ENCODE assay signal across 19 cellular contexts in genomic region chr1:29318724-29319123, GRCh38.
A peak's percentile ranks its signal among the peaks of the same experiment; 100 is the strongest.
DNase-seq lines count a peak whose midpoint lies in the region; ATAC-seq and TF ChIP-seq lines count a peak whose summit lies in the region.
"Had no signal": no experiment of that assay in that cellular context is flagged by ENCODE, and none has a peak within 500 bp of the region (broad histone marks: within the 10 kb centered on the region; RNA-seq: fewer than 3 reads in every experiment).

No MANE protein-coding gene starts in this region.

- no peak overlapping the region for H3K9ac ChIP-seq in neural progenitor cell
- H3K9ac ChIP-seq: BLaER1 had no signal

- TF ChIP-seq POLR2A in right lobe of liver (IDR thresholded peaks at IDR 0.05): no peak

- H3K27ac ChIP-seq in neural progenitor cell (no peak overlapping the region), right lobe of liver (no peak overlapping the region)
- H3K27ac ChIP-seq: 22Rv1, BLaER1, C4-2B had no signal

- H3K4me3 Mint-ChIP-seq in neural progenitor cell (no peak overlapping the region), progenitor cell of endocrine pancreas (ENCODE audit: low read depth) (no peak overlapping the region)
- H3K4me3 Mint-ChIP-seq: B cell; CD4-positive, CD25-positive, alpha-beta regulatory T cell; CD8-positive, alpha-beta T cell had no signal

- H3K4me2 ChIP-seq in neural progenitor cell: no peak overlapping the region
- H3K4me2 ChIP-seq: BLaER1 had no signal

- intact Hi-C loops in right lobe of liver (cut with DNase I): no loop called here

- H3K27me3 ChIP-seq in H7 (ENCODE audit: control insufficient read depth, insufficient read depth, low read length) (no peaks in the 10 kb centered on the region), neural progenitor cell (no peaks in the 10 kb centered on the region), right lobe of liver (no peaks in the 10 kb centered on the region)
- H3K27me3 ChIP-seq: BLaER1 had no signal

- no peaks in the 10 kb centered on the region for H3K4me1 ChIP-seq in neural progenitor cell
- peaks cover 0 to 5% (median 0%) of the 10 kb centered on the region in 4 donors for H3K4me1 ChIP-seq in right lobe of liver
- H3K4me1 ChIP-seq: BLaER1, Caco-2 had no signal

- H3K79me2 ChIP-seq in neural progenitor cell (ENCODE audit: low read depth): no peaks in the 10 kb centered on the region

- peaks cover 4% of the 10 kb centered on the region for H3K4me1 Mint-ChIP-seq in neural progenitor cell
- peaks cover 13% of the 10 kb centered on the region for H3K4me1 Mint-ChIP-seq in progenitor cell of endocrine pancreas (ENCODE audit: low read depth)
- H3K4me1 Mint-ChIP-seq: B cell; CD4-positive, CD25-positive, alpha-beta regulatory T cell had no signal

- peak overlapping the region; percentile 57 for H3K27ac Mint-ChIP-seq in neural progenitor cell
- H3K27ac Mint-ChIP-seq in progenitor cell of endocrine pancreas: peak overlapping the region; percentile 45
- H3K27ac Mint-ChIP-seq: B cell; CD8-positive, alpha-beta T cell had no signal

- H3K36me3 ChIP-seq in H7 (replicated peaks; ENCODE audit: control insufficient read depth, insufficient read depth, low read length) (peaks cover 3% of the 10 kb centered on the region), neural progenitor cell (no peaks in the 10 kb centered on the region), right lobe of liver (peaks cover 0 to 5% (median 0%) of the 10 kb centered on the region in 4 donors)
- H3K36me3 ChIP-seq: BLaER1 had no signal

- TF ChIP-seq CTCF in neural progenitor cell (IDR thresholded peaks at IDR 0.05) (no peak), progenitor cell of endocrine pancreas (IDR thresholded peaks at IDR 0.05; ENCODE audit: unreplicated experiment) (no peak), right lobe of liver (IDR thresholded peaks at IDR 0.05) (no peak)

- H3K9me3 ChIP-seq in neural progenitor cell (ENCODE audit: low read depth): no peaks in the 10 kb centered on the region
- no peaks in the 10 kb centered on the region for H3K9me3 ChIP-seq in right lobe of liver
- H3K9me3 ChIP-seq: BLaER1, Caco-2 had no signal

- H3K9me3 Mint-ChIP-seq in neural progenitor cell (no peaks in the 10 kb centered on the region), progenitor cell of endocrine pancreas (ENCODE audit: low read depth) (no peaks in the 10 kb centered on the region)
- H3K9me3 Mint-ChIP-seq: CD4-positive, CD25-positive, alpha-beta regulatory T cell; CD8-positive, alpha-beta T cell had no signal

- H3K4me3 ChIP-seq in H7 (ENCODE audit: insufficient read depth, low read depth, low read length): no peak overlapping the region
- no peak overlapping the region for H3K4me3 ChIP-seq in neural progenitor cell
- H3K4me3 ChIP-seq in right lobe of liver: no peak overlapping the region
- H3K4me3 ChIP-seq: BLaER1 had no signal

- H3K27me3 Mint-ChIP-seq in neural progenitor cell (ENCODE audit: insufficient read depth, low read depth) (peaks cover 10% of the 10 kb centered on the region), progenitor cell of endocrine pancreas (no peaks in the 10 kb centered on the region)
- H3K27me3 Mint-ChIP-seq: B cell; CD4-positive, CD25-positive, alpha-beta regulatory T cell had no signal

- peaks cover 12% of the 10 kb centered on the region for H3K36me3 Mint-ChIP-seq in neural progenitor cell
- peaks cover 27% of the 10 kb centered on the region for H3K36me3 Mint-ChIP-seq in progenitor cell of endocrine pancreas (ENCODE audit: insufficient read depth)
- H3K36me3 Mint-ChIP-seq: CD4-positive, CD25-positive, alpha-beta regulatory T cell; CD8-positive, alpha-beta T cell had no signal

- ATAC-seq in right lobe of liver: no peak
- ATAC-seq in GM19467 (IDR thresholded peaks at IDR 0.05; ENCODE audit: unreplicated experiment): no peak
- no peak for ATAC-seq in HG03025 (IDR thresholded peaks at IDR 0.05; ENCODE audit: low FRiP score, unreplicated experiment)
- ATAC-seq in HG02798 (IDR thresholded peaks at IDR 0.05; ENCODE audit: poor library complexity, unreplicated experiment): no peak
- ATAC-seq: CD8-positive, alpha-beta T cell; HCT116 had no signal

- 96% methylated on average over 7 of the region's 10 CpGs for WGBS in right lobe of liver (ENCODE audit: insufficient coverage, low coverage, low lambda C conversion rate, missing lambda C conversion rate)

- DNase-seq in H7: peak; percentile 33
- peak; percentile 40 for DNase-seq in islet precursor cell
- DNase-seq in neural progenitor cell (ENCODE audit: low spot score): no peak
- no peak for DNase-seq in progenitor cell of endocrine pancreas (ENCODE audit: low spot score, unreplicated experiment)
- DNase-seq in right lobe of liver: no peak
- DNase-seq: Caco-2; CD4-positive, CD25-positive, alpha-beta regulatory T cell; CD8-positive, alpha-beta T cell; DMS153; DND-41; GOT3 had no signal

- no peak overlapping the region for H2AFZ ChIP-seq in neural progenitor cell (replicated peaks)

- H3F3A ChIP-seq in neural progenitor cell (ENCODE audit: low read depth): no peaks in the 10 kb centered on the region

- no peaks in the 10 kb centered on the region for H4K20me1 ChIP-seq in neural progenitor cell (ENCODE audit: low read depth)
- H4K20me1 ChIP-seq: BLaER1 had no signal

Comparison
In these comparisons a context has a peak if more than half of its experiments do, and no peak if none do; other contexts are left out.
1. DNase-seq: peak in H7 (single experiment) and islet precursor cell (single experiment); none in neural progenitor cell (single experiment), progenitor cell of endocrine pancreas (single experiment) and right lobe of liver (0 of 3).